In the genomic region with DNA sequence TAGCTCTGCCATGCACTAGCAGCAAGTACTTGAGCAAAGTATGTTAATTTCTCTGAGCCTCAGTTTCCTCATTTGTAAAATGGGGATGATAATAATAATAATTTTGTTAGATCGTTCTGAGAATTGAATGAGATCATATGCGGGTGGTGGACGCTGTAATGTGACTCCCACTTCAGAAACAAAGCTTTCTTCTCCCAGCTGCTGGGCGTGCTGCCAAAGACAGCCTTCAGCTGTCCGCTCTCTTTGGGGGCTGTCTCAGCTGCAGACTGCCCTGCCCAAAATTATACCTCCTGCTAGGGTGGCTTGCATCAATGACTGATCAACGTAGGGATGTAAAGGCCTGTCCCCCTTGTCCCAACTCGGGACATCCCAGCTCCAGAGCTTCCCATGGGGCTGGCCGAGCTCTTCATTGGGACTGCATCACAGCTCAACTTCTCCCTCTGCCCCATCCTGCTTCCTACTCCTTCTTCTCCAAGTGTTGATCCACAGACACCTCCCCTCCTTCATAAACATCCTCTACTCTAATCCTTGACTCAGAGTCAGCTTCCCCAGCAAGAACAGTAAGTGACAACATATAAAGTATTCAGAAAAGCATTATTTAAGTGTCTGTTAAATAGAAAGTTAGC, we compare ENCODE assay signal across 9 cellular contexts. TPM values are rescaled to one million over a fixed set of nuclear protein-coding genes. Genes with fewer than 3 reads are reported as not detected.
A peak's percentile ranks its signal among the peaks of the same experiment; 100 is the strongest.
DNase-seq lines count a peak whose midpoint lies in the region; ATAC-seq and TF ChIP-seq lines count a peak whose summit lies in the region.
"Had no signal": no experiment of that assay in that cellular context is flagged by ENCODE, and none has a peak within 500 bp of the region (broad histone marks: within the 10 kb centered on the region; RNA-seq: fewer than 3 reads in every experiment).

No MANE protein-coding gene starts in this region.

- TF ChIP-seq CTCF in type B pancreatic cell (conservative IDR thresholded peaks at IDR 0.05), result no peak

- H3K4me1 Mint-ChIP-seq in type B pancreatic cell (ENCODE audit: unreplicated experiment), result peaks cover 7% of the 10 kb centered on the region

- peak overlapping the region; percentile 0 for H3K27ac Mint-ChIP-seq in type B pancreatic cell

- H3K27me3 Mint-ChIP-seq in type B pancreatic cell, result no peaks in the 10 kb centered on the region

- DNase-seq in NCI-H1417 (lab: John Stamatoyannopoulos, UW) (peak; percentile 76 to 93 (median 86)), NCI-H1417 treated with DMSO at 0.1 percent for 48 hours (lab: John Stamatoyannopoulos, UW) (no peak), RPMI7951 (ENCODE audit: low read depth) (peak; percentile 71), globus pallidus (ENCODE audit: low spot score) (peak; percentile 91), type B pancreatic cell (ENCODE audit: extremely low spot score, unreplicated experiment) (no peak)
- DNase-seq: islet precursor cell had no signal

- ATAC-seq in HG02798 (IDR thresholded peaks at IDR 0.05; ENCODE audit: poor library complexity, unreplicated experiment) (no peak), GM21423 (IDR thresholded peaks at IDR 0.05; ENCODE audit: unreplicated experiment) (no peak), GM18907 (IDR thresholded peaks at IDR 0.05; ENCODE audit: unreplicated experiment) (no peak)

- peaks cover 5% of the 10 kb centered on the region for H3K9me3 Mint-ChIP-seq in type B pancreatic cell

- H3K36me3 Mint-ChIP-seq in type B pancreatic cell, result no peaks in the 10 kb centered on the region

- no peak overlapping the region for H3K4me3 Mint-ChIP-seq in type B pancreatic cell

RNA-seq across cellular contexts. Expression of gene CDH5, which starts 30.7 kb away (rescaled TPM):
- total RNA-seq in RPMI7951 (2014; rRNA removed; shearing (Covaris generic)), result under 0.01 TPM in 1 of 2 replicates, not detected in the other
- 0.40 and 0.46 TPM in 2 replicates for total RNA-seq in type B pancreatic cell (ENCODE audit: low replicate concordance)

Comparison
In these comparisons a context has a peak if more than half of its experiments do, and no peak if none do; other contexts are left out.
1. DNase-seq: peak in NCI-H1417 (3 of 3), RPMI7951 (single experiment) and globus pallidus (single experiment); none in NCI-H1417 treated with DMSO at 0.1 percent for 48 hours (single experiment) and type B pancreatic cell (single experiment).